ENCODE assay signal across 2 cellular contexts in the genomic region with DNA sequence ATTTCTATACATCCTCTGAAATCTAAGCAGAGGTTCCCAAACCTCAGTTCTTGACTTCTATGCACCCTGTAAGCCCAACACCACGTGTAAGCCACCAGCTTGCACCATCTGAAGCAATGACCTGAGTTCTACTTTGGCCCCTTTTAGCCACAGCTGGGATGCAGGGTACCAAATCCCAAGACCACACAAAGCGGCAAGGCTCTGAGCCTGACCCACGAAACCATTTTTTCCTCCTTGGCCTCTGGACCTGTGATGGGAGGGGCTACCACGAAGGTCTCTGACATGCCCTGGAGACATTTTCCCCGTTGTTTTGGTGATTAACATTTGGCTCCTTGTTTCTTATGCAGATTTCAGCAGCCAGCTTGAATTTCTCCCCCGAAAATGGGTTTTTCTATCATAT.
TF ChIP-seq lines count a peak whose summit lies in the region.

No MANE protein-coding gene starts in this region.

TF ChIP-seq in GM23338, 12 proteins besides CTCF, POLR2A, EP300 and RAD21 (continued from another document):
- no peak for TF ChIP-seq ZNF462 (CRISPR knock-in tag; IDR thresholded peaks at IDR 0.05)

TF ChIP-seq in K562, 482 proteins besides CTCF, POLR2A, EP300 and RAD21 (continued from another document):
- peak; percentile 76 for TF ChIP-seq ZNF280A (IDR thresholded peaks at IDR 0.05; ENCODE audit: low read depth, partially characterized antibody)
- peak; percentile 92; the same call in 1 of the 2 replicates for TF ChIP-seq CBX5 (IDR thresholded peaks at IDR 0.05; ENCODE audit: borderline replicate concordance, low read depth)
- TF ChIP-seq, protein P1, sequence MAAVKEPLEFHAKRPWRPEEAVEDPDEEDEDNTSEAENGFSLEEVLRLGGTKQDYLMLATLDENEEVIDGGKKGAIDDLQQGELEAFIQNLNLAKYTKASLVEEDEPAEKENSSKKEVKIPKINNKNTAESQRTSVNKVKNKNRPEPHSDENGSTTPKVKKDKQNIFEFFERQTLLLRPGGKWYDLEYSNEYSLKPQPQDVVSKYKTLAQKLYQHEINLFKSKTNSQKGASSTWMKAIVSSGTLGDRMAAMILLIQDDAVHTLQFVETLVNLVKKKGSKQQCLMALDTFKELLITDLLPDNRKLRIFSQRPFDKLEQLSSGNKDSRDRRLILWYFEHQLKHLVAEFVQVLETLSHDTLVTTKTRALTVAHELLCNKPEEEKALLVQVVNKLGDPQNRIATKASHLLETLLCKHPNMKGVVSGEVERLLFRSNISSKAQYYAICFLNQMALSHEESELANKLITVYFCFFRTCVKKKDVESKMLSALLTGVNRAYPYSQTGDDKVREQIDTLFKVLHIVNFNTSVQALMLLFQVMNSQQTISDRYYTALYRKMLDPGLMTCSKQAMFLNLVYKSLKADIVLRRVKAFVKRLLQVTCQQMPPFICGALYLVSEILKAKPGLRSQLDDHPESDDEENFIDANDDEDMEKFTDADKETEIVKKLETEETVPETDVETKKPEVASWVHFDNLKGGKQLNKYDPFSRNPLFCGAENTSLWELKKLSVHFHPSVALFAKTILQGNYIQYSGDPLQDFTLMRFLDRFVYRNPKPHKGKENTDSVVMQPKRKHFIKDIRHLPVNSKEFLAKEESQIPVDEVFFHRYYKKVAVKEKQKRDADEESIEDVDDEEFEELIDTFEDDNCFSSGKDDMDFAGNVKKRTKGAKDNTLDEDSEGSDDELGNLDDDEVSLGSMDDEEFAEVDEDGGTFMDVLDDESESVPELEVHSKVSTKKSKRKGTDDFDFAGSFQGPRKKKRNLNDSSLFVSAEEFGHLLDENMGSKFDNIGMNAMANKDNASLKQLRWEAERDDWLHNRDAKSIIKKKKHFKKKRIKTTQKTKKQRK (IDR thresholded peaks at IDR 0.05; ENCODE audit: borderline replicate concordance, low read depth, low read length), result peak; percentile 84
- TF ChIP-seq TRIM24 (IDR thresholded peaks at IDR 0.05), result peak in 1 of 2 experiments; percentile 29; a peak in 1 of 4 replicates
- no peak for TF ChIP-seq ZNF133 (CRISPR knock-in tag; IDR thresholded peaks at IDR 0.05)
